In the genomic region with DNA sequence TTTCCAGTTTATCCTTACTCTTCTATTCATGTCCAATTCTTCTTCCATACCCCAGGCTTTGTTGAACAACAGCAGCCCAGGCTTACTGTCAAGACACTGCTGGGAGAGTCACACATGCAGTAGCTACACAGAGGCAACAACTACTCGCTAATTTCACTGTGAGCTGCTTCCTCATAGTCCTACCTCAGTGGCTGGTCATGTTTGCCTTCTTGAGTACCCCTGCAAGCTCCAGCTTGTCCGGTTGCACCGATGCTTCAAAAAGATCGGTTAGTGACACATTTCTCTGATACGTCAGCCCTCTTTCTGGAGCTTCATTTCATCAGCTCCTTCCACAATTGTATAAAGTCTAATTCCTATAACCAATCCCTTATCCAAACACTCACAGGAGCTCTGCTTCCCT, we compare ENCODE assay signal across 15 cellular contexts.
A peak's percentile ranks its signal among the peaks of the same experiment; 100 is the strongest.
DNase-seq lines count a peak whose midpoint lies in the region.
"Had no signal": no experiment of that assay in that cellular context is flagged by ENCODE, and none has a peak within 500 bp of the region (broad histone marks: within the 10 kb centered on the region; RNA-seq: fewer than 3 reads in every experiment).

No MANE protein-coding gene starts in this region.

- no peak overlapping the region for H2AFZ ChIP-seq in mesenchymal stem cell (ENCODE audit: low read depth, low read length)

- no peak overlapping the region for H3K18ac ChIP-seq in mesenchymal stem cell (ENCODE audit: low read depth in 1 of 2, low read length in 2 of 2)

- H2BK15ac ChIP-seq in mesenchymal stem cell (ENCODE audit: low read depth, poor library complexity, severe bottlenecking): no peak overlapping the region

- no peak overlapping the region for H2BK120ac ChIP-seq in mesenchymal stem cell (ENCODE audit: low read depth, low read length)

- no peaks in the 10 kb centered on the region for H3K36me3 ChIP-seq in mesenchymal stem cell (ENCODE audit: control insufficient read depth in 1 of 2, insufficient read depth in 2 of 2, low read depth in 1 of 2, low read length in 2 of 2)

- intact Hi-C loops in activated T-helper 2 cell treated with anti-CD3 and anti-CD28 coated beads, Interferon-gamma antibody, Interleukin-2, Interleukin-4, amounts not matched to agents 10 μg/mL and 5 μg/mL and 100 μg/mL, durations not matched to agents 14 hours and 24 hours and 36 hours (cut with micrococcal nuclease): no loop called here

- no peak overlapping the region for H3K23ac ChIP-seq in mesenchymal stem cell (ENCODE audit: low read length in 2 of 2)

- H4K8ac ChIP-seq in mesenchymal stem cell (ENCODE audit: low read length): no peak overlapping the region

- no peak overlapping the region for H3K4ac ChIP-seq in mesenchymal stem cell (ENCODE audit: low read depth in 1 of 2, low read length in 2 of 2)

- H3K79me1 ChIP-seq in mesenchymal stem cell (replicated peaks; ENCODE audit: low read length, poor library complexity, severe bottlenecking): no peaks in the 10 kb centered on the region

- no peak overlapping the region for H3K4me2 ChIP-seq in mesenchymal stem cell (ENCODE audit: low read length, poor library complexity, severe bottlenecking)
- H3K4me2 ChIP-seq: A549 had no signal

- H3K9me3 Mint-ChIP-seq in activated T-helper 2 cell treated with anti-CD3 and anti-CD28 coated beads, Interferon-gamma antibody, Interleukin-2, Interleukin-4, amounts not matched to agents 10 μg/mL and 5 μg/mL and 100 μg/mL, durations not matched to agents 14 hours and 24 hours and 36 hours: no peaks in the 10 kb centered on the region

- H2BK12ac ChIP-seq in mesenchymal stem cell (ENCODE audit: low read length in 2 of 2): no peak overlapping the region

- H3K27ac ChIP-seq in epithelial cell of prostate (peak overlapping the region; percentile 53), mesenchymal stem cell (ENCODE audit: low read length, poor library complexity, severe bottlenecking) (no peak overlapping the region)
- H3K27ac ChIP-seq: A549 had no signal

- H3K9me3 ChIP-seq in mesenchymal stem cell (ENCODE audit: control insufficient read depth, low read length): no peaks in the 10 kb centered on the region
- H3K9me3 ChIP-seq: A549 had no signal

- H3K4me1 Mint-ChIP-seq in activated T-helper 2 cell treated with anti-CD3 and anti-CD28 coated beads, Interferon-gamma antibody, Interleukin-2, Interleukin-4, amounts not matched to agents 10 μg/mL and 5 μg/mL and 100 μg/mL, durations not matched to agents 14 hours and 24 hours and 36 hours (ENCODE audit: low read depth): no peaks in the 10 kb centered on the region
- H3K4me1 Mint-ChIP-seq: IgD-negative memory B cell had no signal

- no peak overlapping the region for H3K9ac ChIP-seq in mesenchymal stem cell (ENCODE audit: low read length)

- no peak overlapping the region for H2BK5ac ChIP-seq in mesenchymal stem cell (ENCODE audit: low read depth, low read length, poor library complexity, severe bottlenecking)

- peaks cover 7% of the 10 kb centered on the region for H3K27me3 Mint-ChIP-seq in activated T-helper 2 cell treated with anti-CD3 and anti-CD28 coated beads, Interferon-gamma antibody, Interleukin-2, Interleukin-4, amounts not matched to agents 10 μg/mL and 5 μg/mL and 100 μg/mL, durations not matched to agents 14 hours and 24 hours and 36 hours (ENCODE audit: low read depth)

- H2AK5ac ChIP-seq in mesenchymal stem cell (ENCODE audit: low read length, severe bottlenecking): no peak overlapping the region

- H3K27ac Mint-ChIP-seq in activated T-helper 2 cell treated with anti-CD3 and anti-CD28 coated beads, Interferon-gamma antibody, Interleukin-2, Interleukin-4, amounts not matched to agents 10 μg/mL and 5 μg/mL and 100 μg/mL, durations not matched to agents 14 hours and 24 hours and 36 hours: no peak overlapping the region
- H3K27ac Mint-ChIP-seq: IgD-negative memory B cell had no signal

- DNase-seq in DMS153 (lab: John Stamatoyannopoulos, UW) (peak; percentile 64), HPDE6-E6E7 (ENCODE audit: extremely low spot score) (peak; percentile 49), NCI-H510A treated with DMSO at 0.1 percent for 48 hours (lab: John Stamatoyannopoulos, UW) (peak; percentile 79), epithelial cell of prostate (ENCODE audit: low read depth, low spot score) (peak; percentile 83), hepatic stellate cell (ENCODE audit: low spot score) (no peak), mesenchymal stem cell (no peak)
- no peak for DNase-seq in activated T-helper 2 cell treated with anti-CD3 and anti-CD28 coated beads, Interferon-gamma antibody, Interleukin-2, Interleukin-4, amounts not matched to agents 10 μg/mL and 5 μg/mL and 100 μg/mL, durations not matched to agents 14 hours and 24 hours and 36 hours (ENCODE audit: low spot score)
- DNase-seq: DND-41, GDM1, MV-4-11, NCI-H187 treated with DMSO at 0.1 percent for 48 hours, NCI-H69, Right ventricle myocardium superior had no signal

- no peak overlapping the region for H3K4me3 Mint-ChIP-seq in activated T-helper 2 cell treated with anti-CD3 and anti-CD28 coated beads, Interferon-gamma antibody, Interleukin-2, Interleukin-4, amounts not matched to agents 10 μg/mL and 5 μg/mL and 100 μg/mL, durations not matched to agents 14 hours and 24 hours and 36 hours (ENCODE audit: low read depth)
- H3K4me3 Mint-ChIP-seq: IgD-negative memory B cell had no signal

- H3K4me3 ChIP-seq in mesenchymal stem cell (ENCODE audit: insufficient read depth in 1 of 2, low read depth in 1 of 2, low read length in 2 of 2): no peak overlapping the region
- H3K4me3 ChIP-seq: A549 had no signal

- WGBS in mesenchymal stem cell: 86% methylated on average over 5 of the region's 5 CpGs

- no peak overlapping the region for H3K14ac ChIP-seq in mesenchymal stem cell (ENCODE audit: low read length in 2 of 2)

- no peaks in the 10 kb centered on the region for H3K36me3 Mint-ChIP-seq in activated T-helper 2 cell treated with anti-CD3 and anti-CD28 coated beads, Interferon-gamma antibody, Interleukin-2, Interleukin-4, amounts not matched to agents 10 μg/mL and 5 μg/mL and 100 μg/mL, durations not matched to agents 14 hours and 24 hours and 36 hours (ENCODE audit: low read depth)
- H3K36me3 Mint-ChIP-seq: IgD-negative memory B cell had no signal

- peaks cover 4 to 11% of the 10 kb centered on the region in 2 experiments for H3K27me3 ChIP-seq in mesenchymal stem cell (ENCODE audit: control insufficient read depth in 1 of 2, insufficient read depth in 1 of 2, low read length in 2 of 2)

- H4K91ac ChIP-seq in mesenchymal stem cell (ENCODE audit: low read length): no peak overlapping the region

- H3K4me1 ChIP-seq in mesenchymal stem cell (ENCODE audit: control insufficient read depth, insufficient read depth, low read depth, low read length): peaks cover 5% of the 10 kb centered on the region
- H3K4me1 ChIP-seq: A549 had no signal

Comparison
In these comparisons a context has a peak if more than half of its experiments do, and no peak if none do; other contexts are left out.
1. DNase-seq: peak in DMS153 (single experiment), HPDE6-E6E7 (single experiment), NCI-H510A treated with DMSO at 0.1 percent for 48 hours (single experiment) and epithelial cell of prostate (single experiment); none in hepatic stellate cell (single experiment), mesenchymal stem cell (single experiment) and activated T-helper 2 cell treated with anti-CD3 and anti-CD28 coated beads, Interferon-gamma antibody, Interleukin-2, Interleukin-4, amounts not matched to agents 10 μg/mL and 5 μg/mL and 100 μg/mL, durations not matched to agents 14 hours and 24 hours and 36 hours (single experiment).